In the genomic region with DNA sequence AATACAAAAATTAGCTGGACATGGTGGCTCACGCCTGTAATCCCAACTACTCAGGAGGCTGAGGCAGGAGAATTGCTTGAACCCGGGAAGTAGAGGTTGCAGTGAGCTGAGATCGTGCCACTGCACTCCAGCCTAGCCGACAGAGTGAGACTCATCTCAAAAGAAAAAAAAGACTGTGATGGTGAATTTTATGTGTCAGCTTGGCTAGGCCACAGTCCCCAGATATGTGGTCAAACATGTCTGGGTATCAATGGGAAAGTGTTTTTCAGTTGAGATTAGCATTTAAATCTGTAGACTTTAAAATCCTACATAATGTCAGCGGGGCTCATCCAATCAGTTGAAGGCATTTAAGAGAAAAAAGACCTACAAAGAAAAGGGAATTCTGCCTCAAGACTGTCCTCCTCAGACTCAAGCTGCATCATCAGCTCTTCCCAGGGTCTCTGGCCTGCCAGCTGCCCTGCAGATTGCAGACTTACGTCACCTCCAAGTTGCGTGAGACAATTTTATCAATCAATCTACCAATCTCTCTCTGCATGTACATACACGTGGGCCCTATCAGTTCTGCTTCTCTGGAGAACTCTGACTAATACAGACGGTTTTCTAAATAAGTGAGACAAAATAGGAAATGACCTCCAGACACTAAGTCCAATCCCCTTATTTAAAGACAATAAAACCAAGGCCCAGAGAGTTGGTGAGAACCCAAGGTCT, we compare ENCODE assay signal across 1 cellular context.
TF ChIP-seq lines count a peak whose summit lies in the region.

No MANE protein-coding gene starts in this region.

TF ChIP-seq in K562, 482 proteins besides CTCF, POLR2A, EP300 and RAD21 (continued from another document and continues in another):
- TF ChIP-seq, protein P1, sequence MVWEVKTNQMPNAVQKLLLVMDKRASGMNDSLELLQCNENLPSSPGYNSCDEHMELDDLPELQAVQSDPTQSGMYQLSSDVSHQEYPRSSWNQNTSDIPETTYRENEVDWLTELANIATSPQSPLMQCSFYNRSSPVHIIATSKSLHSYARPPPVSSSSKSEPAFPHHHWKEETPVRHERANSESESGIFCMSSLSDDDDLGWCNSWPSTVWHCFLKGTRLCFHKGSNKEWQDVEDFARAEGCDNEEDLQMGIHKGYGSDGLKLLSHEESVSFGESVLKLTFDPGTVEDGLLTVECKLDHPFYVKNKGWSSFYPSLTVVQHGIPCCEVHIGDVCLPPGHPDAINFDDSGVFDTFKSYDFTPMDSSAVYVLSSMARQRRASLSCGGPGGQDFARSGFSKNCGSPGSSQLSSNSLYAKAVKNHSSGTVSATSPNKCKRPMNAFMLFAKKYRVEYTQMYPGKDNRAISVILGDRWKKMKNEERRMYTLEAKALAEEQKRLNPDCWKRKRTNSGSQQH (CRISPR knock-in tag; IDR thresholded peaks at IDR 0.05): no peak
- TF ChIP-seq ZBTB8A (IDR thresholded peaks at IDR 0.05; ENCODE audit: partially characterized antibody) (no peak), ZNF785 (CRISPR knock-in tag; IDR thresholded peaks at IDR 0.05) (no peak), SMAD4 (CRISPR knock-in tag; conservative IDR thresholded peaks at IDR 0.05) (peak; percentile 90), MTA2 (IDR thresholded peaks at IDR 0.05; ENCODE audit: low read depth) (0 out of 2 replicates have a peak, but pooled peaks have one; percentile 9), SRF (CRISPR knock-in tag; IDR thresholded peaks at IDR 0.05) (no peak), SLC30A9 (CRISPR knock-in tag; IDR thresholded peaks at IDR 0.05) (no peak), PCBP2 (IDR thresholded peaks at IDR 0.05; ENCODE audit: low read depth, low read length, poor library complexity, severe bottlenecking) (no peak), CEBPB (tag; IDR thresholded peaks at IDR 0.05) (peak; percentile 37; the same call in 1 of the 2 replicates), ARID1B (IDR thresholded peaks at IDR 0.05) (peak; percentile 78), DPF2 (IDR thresholded peaks at IDR 0.05) (peak; percentile 74; the same call in 1 of the 2 replicates), GATA2 (CRISPR knock-in tag; IDR thresholded peaks at IDR 0.05) (peak; percentile 79), ZNF175 (CRISPR knock-in tag; IDR thresholded peaks at IDR 0.05; ENCODE audit: low read depth) (0 out of 2 replicates have a peak, but pooled peaks have one; percentile 70), GATAD2B (IDR thresholded peaks at IDR 0.05; ENCODE audit: borderline replicate concordance) (no peak), ZFX (CRISPR knock-in tag; IDR thresholded peaks at IDR 0.05) (0 out of 2 replicates have a peak, but pooled peaks have one; percentile 11), TAF15 (IDR thresholded peaks at IDR 0.05; ENCODE audit: low read depth, low read length) (no peak), L3MBTL2 (IDR thresholded peaks at IDR 0.05) (peak; percentile 38; the same call in 1 of the 2 replicates), SMC3 (conservative IDR thresholded peaks at IDR 0.05; ENCODE audit: insufficient read depth, low read depth, low read length) (no peak), FOXK2 (conservative IDR thresholded peaks at IDR 0.05 in 1 of 2, IDR thresholded peaks at IDR 0.05 in 1 of 2; ENCODE audit: low read depth in 2 of 2) (no peak), YY1 (IDR thresholded peaks at IDR 0.05; ENCODE audit: borderline replicate concordance in 1 of 3, control insufficient read depth in 1 of 3, extremely low read depth in 1 of 3, insufficient read depth in 3 of 3, insufficient read length in 1 of 3, insufficient replicate concordance in 2 of 3, low read depth in 1 of 3, low read length in 2 of 3) (no peak), CREM (IDR thresholded peaks at IDR 0.05; ENCODE audit: low read depth) (peak; percentile 88), ZNF76 (CRISPR knock-in tag; IDR thresholded peaks at IDR 0.05; ENCODE audit: borderline replicate concordance) (no peak), MYC (IDR thresholded peaks at IDR 0.05; ENCODE audit: low read depth, low read length) (peak; percentile 85), MYC (CRISPR knock-in tag; IDR thresholded peaks at IDR 0.05; ENCODE audit: borderline replicate concordance, low read depth) (no peak), CXXC5 (CRISPR knock-in tag; IDR thresholded peaks at IDR 0.05) (peak; percentile 82), PML (IDR thresholded peaks at IDR 0.05; ENCODE audit: low read length) (peak; percentile 64; the same call in 1 of the 2 replicates)
- TF ChIP-seq, protein P2, sequence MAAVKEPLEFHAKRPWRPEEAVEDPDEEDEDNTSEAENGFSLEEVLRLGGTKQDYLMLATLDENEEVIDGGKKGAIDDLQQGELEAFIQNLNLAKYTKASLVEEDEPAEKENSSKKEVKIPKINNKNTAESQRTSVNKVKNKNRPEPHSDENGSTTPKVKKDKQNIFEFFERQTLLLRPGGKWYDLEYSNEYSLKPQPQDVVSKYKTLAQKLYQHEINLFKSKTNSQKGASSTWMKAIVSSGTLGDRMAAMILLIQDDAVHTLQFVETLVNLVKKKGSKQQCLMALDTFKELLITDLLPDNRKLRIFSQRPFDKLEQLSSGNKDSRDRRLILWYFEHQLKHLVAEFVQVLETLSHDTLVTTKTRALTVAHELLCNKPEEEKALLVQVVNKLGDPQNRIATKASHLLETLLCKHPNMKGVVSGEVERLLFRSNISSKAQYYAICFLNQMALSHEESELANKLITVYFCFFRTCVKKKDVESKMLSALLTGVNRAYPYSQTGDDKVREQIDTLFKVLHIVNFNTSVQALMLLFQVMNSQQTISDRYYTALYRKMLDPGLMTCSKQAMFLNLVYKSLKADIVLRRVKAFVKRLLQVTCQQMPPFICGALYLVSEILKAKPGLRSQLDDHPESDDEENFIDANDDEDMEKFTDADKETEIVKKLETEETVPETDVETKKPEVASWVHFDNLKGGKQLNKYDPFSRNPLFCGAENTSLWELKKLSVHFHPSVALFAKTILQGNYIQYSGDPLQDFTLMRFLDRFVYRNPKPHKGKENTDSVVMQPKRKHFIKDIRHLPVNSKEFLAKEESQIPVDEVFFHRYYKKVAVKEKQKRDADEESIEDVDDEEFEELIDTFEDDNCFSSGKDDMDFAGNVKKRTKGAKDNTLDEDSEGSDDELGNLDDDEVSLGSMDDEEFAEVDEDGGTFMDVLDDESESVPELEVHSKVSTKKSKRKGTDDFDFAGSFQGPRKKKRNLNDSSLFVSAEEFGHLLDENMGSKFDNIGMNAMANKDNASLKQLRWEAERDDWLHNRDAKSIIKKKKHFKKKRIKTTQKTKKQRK (IDR thresholded peaks at IDR 0.05; ENCODE audit: borderline replicate concordance, low read depth, low read length): no peak
- TF ChIP-seq, protein P3, sequence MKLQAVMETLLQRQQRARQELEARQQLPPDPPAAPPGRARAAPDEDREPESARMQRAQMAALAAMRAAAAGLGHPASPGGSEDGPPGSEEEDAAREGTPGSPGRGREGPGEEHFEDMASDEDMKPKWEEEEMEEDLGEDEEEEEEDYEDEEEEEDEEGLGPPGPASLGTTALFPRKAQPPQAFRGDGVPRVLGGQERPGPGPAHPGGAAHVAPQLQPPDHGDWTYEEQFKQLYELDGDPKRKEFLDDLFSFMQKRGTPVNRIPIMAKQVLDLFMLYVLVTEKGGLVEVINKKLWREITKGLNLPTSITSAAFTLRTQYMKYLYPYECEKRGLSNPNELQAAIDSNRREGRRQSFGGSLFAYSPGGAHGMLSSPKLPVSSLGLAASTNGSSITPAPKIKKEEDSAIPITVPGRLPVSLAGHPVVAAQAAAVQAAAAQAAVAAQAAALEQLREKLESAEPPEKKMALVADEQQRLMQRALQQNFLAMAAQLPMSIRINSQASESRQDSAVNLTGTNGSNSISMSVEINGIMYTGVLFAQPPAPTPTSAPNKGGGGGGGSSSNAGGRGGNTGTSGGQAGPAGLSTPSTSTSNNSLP (IDR thresholded peaks at IDR 0.05; ENCODE audit: borderline replicate concordance, low read depth, low read length): peak; percentile 33; the same call in 1 of the 2 replicates
- TF ChIP-seq, protein P4, sequence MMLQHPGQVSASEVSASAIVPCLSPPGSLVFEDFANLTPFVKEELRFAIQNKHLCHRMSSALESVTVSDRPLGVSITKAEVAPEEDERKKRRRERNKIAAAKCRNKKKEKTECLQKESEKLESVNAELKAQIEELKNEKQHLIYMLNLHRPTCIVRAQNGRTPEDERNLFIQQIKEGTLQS (IDR thresholded peaks at IDR 0.05): peak; percentile 95
- TF ChIP-seq, protein P4 (CRISPR knock-in tag; conservative IDR thresholded peaks at IDR 0.05): no peak
- TF ChIP-seq, protein P5, sequence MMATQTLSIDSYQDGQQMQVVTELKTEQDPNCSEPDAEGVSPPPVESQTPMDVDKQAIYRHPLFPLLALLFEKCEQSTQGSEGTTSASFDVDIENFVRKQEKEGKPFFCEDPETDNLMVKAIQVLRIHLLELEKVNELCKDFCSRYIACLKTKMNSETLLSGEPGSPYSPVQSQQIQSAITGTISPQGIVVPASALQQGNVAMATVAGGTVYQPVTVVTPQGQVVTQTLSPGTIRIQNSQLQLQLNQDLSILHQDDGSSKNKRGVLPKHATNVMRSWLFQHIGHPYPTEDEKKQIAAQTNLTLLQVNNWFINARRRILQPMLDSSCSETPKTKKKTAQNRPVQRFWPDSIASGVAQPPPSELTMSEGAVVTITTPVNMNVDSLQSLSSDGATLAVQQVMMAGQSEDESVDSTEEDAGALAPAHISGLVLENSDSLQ (IDR thresholded peaks at IDR 0.05): 0 out of 2 replicates have a peak, but pooled peaks have one; percentile 43
- TF ChIP-seq, protein P6, sequence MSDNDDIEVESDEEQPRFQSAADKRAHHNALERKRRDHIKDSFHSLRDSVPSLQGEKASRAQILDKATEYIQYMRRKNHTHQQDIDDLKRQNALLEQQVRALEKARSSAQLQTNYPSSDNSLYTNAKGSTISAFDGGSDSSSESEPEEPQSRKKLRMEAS (CRISPR knock-in tag; IDR thresholded peaks at IDR 0.05): no peak
- TF ChIP-seq, protein P7, sequence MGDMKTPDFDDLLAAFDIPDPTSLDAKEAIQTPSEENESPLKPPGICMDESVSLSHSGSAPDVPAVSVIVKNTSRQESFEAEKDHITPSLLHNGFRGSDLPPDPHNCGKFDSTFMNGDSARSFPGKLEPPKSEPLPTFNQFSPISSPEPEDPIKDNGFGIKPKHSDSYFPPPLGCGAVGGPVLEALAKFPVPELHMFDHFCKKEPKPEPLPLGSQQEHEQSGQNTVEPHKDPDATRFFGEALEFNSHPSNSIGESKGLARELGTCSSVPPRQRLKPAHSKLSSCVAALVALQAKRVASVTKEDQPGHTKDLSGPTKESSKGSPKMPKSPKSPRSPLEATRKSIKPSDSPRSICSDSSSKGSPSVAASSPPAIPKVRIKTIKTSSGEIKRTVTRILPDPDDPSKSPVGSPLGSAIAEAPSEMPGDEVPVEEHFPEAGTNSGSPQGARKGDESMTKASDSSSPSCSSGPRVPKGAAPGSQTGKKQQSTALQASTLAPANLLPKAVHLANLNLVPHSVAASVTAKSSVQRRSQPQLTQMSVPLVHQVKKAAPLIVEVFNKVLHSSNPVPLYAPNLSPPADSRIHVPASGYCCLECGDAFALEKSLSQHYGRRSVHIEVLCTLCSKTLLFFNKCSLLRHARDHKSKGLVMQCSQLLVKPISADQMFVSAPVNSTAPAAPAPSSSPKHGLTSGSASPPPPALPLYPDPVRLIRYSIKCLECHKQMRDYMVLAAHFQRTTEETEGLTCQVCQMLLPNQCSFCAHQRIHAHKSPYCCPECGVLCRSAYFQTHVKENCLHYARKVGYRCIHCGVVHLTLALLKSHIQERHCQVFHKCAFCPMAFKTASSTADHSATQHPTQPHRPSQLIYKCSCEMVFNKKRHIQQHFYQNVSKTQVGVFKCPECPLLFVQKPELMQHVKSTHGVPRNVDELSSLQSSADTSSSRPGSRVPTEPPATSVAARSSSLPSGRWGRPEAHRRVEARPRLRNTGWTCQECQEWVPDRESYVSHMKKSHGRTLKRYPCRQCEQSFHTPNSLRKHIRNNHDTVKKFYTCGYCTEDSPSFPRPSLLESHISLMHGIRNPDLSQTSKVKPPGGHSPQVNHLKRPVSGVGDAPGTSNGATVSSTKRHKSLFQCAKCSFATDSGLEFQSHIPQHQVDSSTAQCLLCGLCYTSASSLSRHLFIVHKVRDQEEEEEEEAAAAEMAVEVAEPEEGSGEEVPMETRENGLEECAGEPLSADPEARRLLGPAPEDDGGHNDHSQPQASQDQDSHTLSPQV (IDR thresholded peaks at IDR 0.05): 0 out of 2 replicates have a peak, but pooled peaks have one; percentile 21
- TF ChIP-seq, protein P8, sequence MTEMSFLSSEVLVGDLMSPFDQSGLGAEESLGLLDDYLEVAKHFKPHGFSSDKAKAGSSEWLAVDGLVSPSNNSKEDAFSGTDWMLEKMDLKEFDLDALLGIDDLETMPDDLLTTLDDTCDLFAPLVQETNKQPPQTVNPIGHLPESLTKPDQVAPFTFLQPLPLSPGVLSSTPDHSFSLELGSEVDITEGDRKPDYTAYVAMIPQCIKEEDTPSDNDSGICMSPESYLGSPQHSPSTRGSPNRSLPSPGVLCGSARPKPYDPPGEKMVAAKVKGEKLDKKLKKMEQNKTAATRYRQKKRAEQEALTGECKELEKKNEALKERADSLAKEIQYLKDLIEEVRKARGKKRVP (CRISPR knock-in tag; IDR thresholded peaks at IDR 0.05): peak; percentile 75
- TF ChIP-seq, protein P9, sequence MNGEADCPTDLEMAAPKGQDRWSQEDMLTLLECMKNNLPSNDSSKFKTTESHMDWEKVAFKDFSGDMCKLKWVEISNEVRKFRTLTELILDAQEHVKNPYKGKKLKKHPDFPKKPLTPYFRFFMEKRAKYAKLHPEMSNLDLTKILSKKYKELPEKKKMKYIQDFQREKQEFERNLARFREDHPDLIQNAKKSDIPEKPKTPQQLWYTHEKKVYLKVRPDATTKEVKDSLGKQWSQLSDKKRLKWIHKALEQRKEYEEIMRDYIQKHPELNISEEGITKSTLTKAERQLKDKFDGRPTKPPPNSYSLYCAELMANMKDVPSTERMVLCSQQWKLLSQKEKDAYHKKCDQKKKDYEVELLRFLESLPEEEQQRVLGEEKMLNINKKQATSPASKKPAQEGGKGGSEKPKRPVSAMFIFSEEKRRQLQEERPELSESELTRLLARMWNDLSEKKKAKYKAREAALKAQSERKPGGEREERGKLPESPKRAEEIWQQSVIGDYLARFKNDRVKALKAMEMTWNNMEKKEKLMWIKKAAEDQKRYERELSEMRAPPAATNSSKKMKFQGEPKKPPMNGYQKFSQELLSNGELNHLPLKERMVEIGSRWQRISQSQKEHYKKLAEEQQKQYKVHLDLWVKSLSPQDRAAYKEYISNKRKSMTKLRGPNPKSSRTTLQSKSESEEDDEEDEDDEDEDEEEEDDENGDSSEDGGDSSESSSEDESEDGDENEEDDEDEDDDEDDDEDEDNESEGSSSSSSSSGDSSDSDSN (IDR thresholded peaks at IDR 0.05; ENCODE audit: borderline replicate concordance in 1 of 2, low read depth in 2 of 2, low read length in 2 of 2): no peak
- TF ChIP-seq, protein P10, sequence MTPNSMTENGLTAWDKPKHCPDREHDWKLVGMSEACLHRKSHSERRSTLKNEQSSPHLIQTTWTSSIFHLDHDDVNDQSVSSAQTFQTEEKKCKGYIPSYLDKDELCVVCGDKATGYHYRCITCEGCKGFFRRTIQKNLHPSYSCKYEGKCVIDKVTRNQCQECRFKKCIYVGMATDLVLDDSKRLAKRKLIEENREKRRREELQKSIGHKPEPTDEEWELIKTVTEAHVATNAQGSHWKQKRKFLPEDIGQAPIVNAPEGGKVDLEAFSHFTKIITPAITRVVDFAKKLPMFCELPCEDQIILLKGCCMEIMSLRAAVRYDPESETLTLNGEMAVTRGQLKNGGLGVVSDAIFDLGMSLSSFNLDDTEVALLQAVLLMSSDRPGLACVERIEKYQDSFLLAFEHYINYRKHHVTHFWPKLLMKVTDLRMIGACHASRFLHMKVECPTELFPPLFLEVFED (CRISPR knock-in tag; conservative IDR thresholded peaks at IDR 0.05): no peak
